Comparison of ENCODE assay signal across 24 cellular contexts in genomic region chr13:77543711-77544110, GRCh38. TPM values are rescaled to one million over a fixed set of nuclear protein-coding genes. Genes with fewer than 3 reads are reported as not detected.
"Had no signal": no experiment of that assay in that cellular context is flagged by ENCODE, and none has a peak within 500 bp of the region (broad histone marks: within the 10 kb centered on the region; RNA-seq: fewer than 3 reads in every experiment).

No MANE protein-coding gene starts in this region.

- DNase-seq: activated CD4-positive, alpha-beta T cell treated with anti-CD3 and anti-CD28 coated beads for 4 hours; activated CD8-positive, alpha-beta memory T cell treated with anti-CD3 and anti-CD28 coated beads, Interleukin-2, amount 50 U/mL, for 4 hours; activated CD8-positive, alpha-beta T cell treated with anti-CD3 and anti-CD28 coated beads for 36 hours; activated T-cell treated with anti-CD3 and anti-CD28 coated beads, Interleukin-2, amount 50 U/mL, for 1 hour; KG1; NCI-H1417; NCI-H1930; NCI-H345; NCI-H510A; NCI-H526 treated with DMSO at 0.1 percent for 48 hours; NCI-H82; NK-92 treated with Interleukin-12 subunit alpha and Interleukin-12 subunit beta, amount 100 ng/mL, for 24 hours; T-cell; T-helper 2 cell; T1000 had no signal

- H3K27ac Mint-ChIP-seq: activated CD8-positive, alpha-beta T cell treated with anti-CD3 and anti-CD28 coated beads for 36 hours; activated naive CD4-positive, alpha-beta T cell treated with anti-CD3 and anti-CD28 coated beads, Interleukin-2, amount 50 U/mL, for 24 hours; T-cell had no signal

- H3K9me3 Mint-ChIP-seq: activated CD8-positive, alpha-beta T cell treated with anti-CD3 and anti-CD28 coated beads for 36 hours; activated naive CD4-positive, alpha-beta T cell treated with anti-CD3 and anti-CD28 coated beads, Interleukin-2, amount 50 U/mL, for 24 hours; IgD-negative memory B cell; T-cell had no signal

- H3K4me3 Mint-ChIP-seq: activated CD8-positive, alpha-beta T cell treated with anti-CD3 and anti-CD28 coated beads for 36 hours; activated naive CD4-positive, alpha-beta T cell treated with anti-CD3 and anti-CD28 coated beads, Interleukin-2, amount 50 U/mL, for 24 hours; T-cell had no signal

- H3K36me3 Mint-ChIP-seq: activated naive CD4-positive, alpha-beta T cell treated with anti-CD3 and anti-CD28 coated beads, Interleukin-2, amount 50 U/mL, for 24 hours; IgD-negative memory B cell; T-cell had no signal

- H3K4me1 Mint-ChIP-seq: activated naive CD4-positive, alpha-beta T cell treated with anti-CD3 and anti-CD28 coated beads, Interleukin-2, amount 50 U/mL, for 24 hours; T-cell had no signal

- ATAC-seq: activated CD4-positive, CD25-positive, alpha-beta regulatory T cell treated with anti-CD3 and anti-CD28 coated beads, Interleukin-2, amount 50 U/mL, for 24 hours; activated CD8-positive, alpha-beta T cell treated with anti-CD3 and anti-CD28 coated beads for 36 hours; T-cell had no signal

- H3K36me3 ChIP-seq: ascending aorta had no signal

- H3K27ac ChIP-seq: ascending aorta, SK-N-MC, VCaP had no signal

- H3K9me3 ChIP-seq: ascending aorta had no signal

- FAIRE-seq: TTC549 had no signal

- H3K27me3 ChIP-seq: ascending aorta had no signal

RNA-seq across cellular contexts. Expression of gene SCEL, which starts 8.2 kb away (rescaled TPM):
- total RNA-seq: activated CD8-positive, alpha-beta T cell treated with anti-CD3 and anti-CD28 coated beads for 36 hours; ascending aorta; LHCN-M2; M059J had no signal
- polyA plus RNA-seq: IgD-negative memory B cell had no signal
